19 cellular contexts compared by ENCODE assay signal in the genomic region with DNA sequence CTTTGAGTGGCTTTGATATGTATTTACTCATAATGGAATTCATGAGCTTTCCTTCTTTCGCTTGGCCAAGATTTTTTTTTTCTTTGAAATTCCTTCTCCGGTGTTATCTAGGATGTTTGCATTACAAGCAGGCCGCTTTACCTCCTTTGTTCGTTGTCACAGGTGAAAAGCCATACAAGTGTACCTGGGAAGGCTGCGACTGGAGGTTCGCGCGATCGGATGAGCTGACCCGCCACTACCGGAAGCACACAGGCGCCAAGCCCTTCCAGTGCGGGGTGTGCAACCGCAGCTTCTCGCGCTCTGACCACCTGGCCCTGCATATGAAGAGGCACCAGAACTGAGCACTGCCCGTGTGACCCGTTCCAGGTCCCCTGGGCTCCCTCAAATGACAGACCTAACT. TPM values are rescaled to one million over a fixed set of nuclear protein-coding genes. Genes with fewer than 3 reads are reported as not detected.
A peak's percentile ranks its signal among the peaks of the same experiment; 100 is the strongest.
DNase-seq lines count a peak whose midpoint lies in the region; ATAC-seq, FAIRE-seq and TF ChIP-seq lines count a peak whose summit lies in the region.
"Had no signal": no experiment of that assay in that cellular context is flagged by ENCODE, and none has a peak within 500 bp of the region (broad histone marks: within the 10 kb centered on the region; RNA-seq: fewer than 3 reads in every experiment).

No MANE protein-coding gene starts in this region.

- H2BK5ac ChIP-seq in trophoblast cell (ENCODE audit: low read depth, low read length, poor library complexity): no peak overlapping the region

- H3K9me3 ChIP-seq in keratinocyte (ENCODE audit: control insufficient read depth, low read depth, low read length) (no peaks in the 10 kb centered on the region), trophoblast cell (ENCODE audit: insufficient read depth, low read depth, low read length) (no peaks in the 10 kb centered on the region)
- H3K9me3 ChIP-seq: spleen had no signal

- no CpG with 5 or more reads among the region's 18 CpGs for WGBS in trophoblast cell (ENCODE audit: extremely low coverage, insufficient coverage, insufficient read length)

- H3K4me2 ChIP-seq in GM23338: peak overlapping the region; percentile 66
- H3K4me2 ChIP-seq in keratinocyte (ENCODE audit: control insufficient read depth, extremely low read depth, insufficient read depth, low read depth, low read length): no peak overlapping the region
- peak overlapping the region; percentile 40 for H3K4me2 ChIP-seq in trophoblast cell (ENCODE audit: low read length)

- H3K4me1 Mint-ChIP-seq in GM23338: peaks cover 40% of the 10 kb centered on the region
- H3K4me1 Mint-ChIP-seq in chondrocyte (ENCODE audit: low read depth): peaks cover 27% of the 10 kb centered on the region

- H3K4me3 ChIP-seq in GM23338 (peak overlapping the region; percentile 40), keratinocyte (ENCODE audit: control insufficient read depth in 2 of 3, extremely low read depth in 1 of 3, insufficient read depth in 2 of 3, low read depth in 1 of 3, low read length in 3 of 3) (no peak overlapping the region), trophoblast cell (ENCODE audit: low read depth, low read length) (peak overlapping the region; percentile 18)
- H3K4me3 ChIP-seq: spleen had no signal

- H2BK120ac ChIP-seq in trophoblast cell (ENCODE audit: insufficient read depth, low read length, poor library complexity): no peak overlapping the region

- H3K9me2 ChIP-seq in GM23338 (ENCODE audit: insufficient read depth): no peaks in the 10 kb centered on the region

- H3K36me3 Mint-ChIP-seq in GM23338 (ENCODE audit: low read depth) (no peaks in the 10 kb centered on the region), chondrocyte (ENCODE audit: low read depth) (peaks cover 14% of the 10 kb centered on the region)

- H3K4me3 Mint-ChIP-seq in GM23338 (peak overlapping the region; percentile 76), chondrocyte (ENCODE audit: unreplicated experiment) (no peak overlapping the region)
- H3K4me3 Mint-ChIP-seq: T-helper 1 cell treated with Interleukin-12 subunit alpha and Interleukin-12 subunit beta and Interleukin-4 antibody, amounts not matched to agents 30 μg/mL and 1 μg/mL, for 36 hours had no signal

- H3K4ac ChIP-seq in trophoblast cell (ENCODE audit: low read depth, low read length): no peak overlapping the region

- in situ Hi-C loops in ACHN (cut with HindIII; ENCODE audit: low pct_ligation_motif_present, low pct_unique_long_range_greater_than_20kb, low sequenced_read_pairs): no loop called here

- H2AFZ ChIP-seq in GM23338: no peak overlapping the region
- H2AFZ ChIP-seq in keratinocyte (ENCODE audit: control insufficient read depth, low read length): no peak overlapping the region
- H2AFZ ChIP-seq in trophoblast cell (ENCODE audit: insufficient read depth, low read length, poor library complexity): no peak overlapping the region

- H3K27ac Mint-ChIP-seq in GM23338 (peak overlapping the region; percentile 22; the same call in 1 of the 2 replicates), chondrocyte (ENCODE audit: unreplicated experiment) (peak overlapping the region; percentile 8)
- H3K27ac Mint-ChIP-seq: T-helper 1 cell treated with Interleukin-12 subunit alpha and Interleukin-12 subunit beta and Interleukin-4 antibody, amounts not matched to agents 30 μg/mL and 1 μg/mL, for 36 hours had no signal

- peak overlapping the region; percentile 76 for H4K8ac ChIP-seq in trophoblast cell (ENCODE audit: low read depth, low read length)

- peak overlapping the region; percentile 49 for H4K12ac ChIP-seq in trophoblast cell (ENCODE audit: low read depth, low read length)

- no peaks in the 10 kb centered on the region for H3K9me1 ChIP-seq in keratinocyte (ENCODE audit: control insufficient read depth, extremely low read depth, insufficient read depth, low read length)

- H3K79me2 ChIP-seq in GM23338 (replicated peaks; ENCODE audit: insufficient read depth) (no peaks in the 10 kb centered on the region), keratinocyte (ENCODE audit: control insufficient read depth, insufficient read depth, low read length) (peaks cover 48% of the 10 kb centered on the region), trophoblast cell (ENCODE audit: control insufficient read depth, insufficient read depth, low read length, poor library complexity) (peaks cover 2% of the 10 kb centered on the region)

- FAIRE-seq in keratinocyte (lab: Jason Lieb, UNC): no peak

- peaks cover 15% of the 10 kb centered on the region for H3K4me1 ChIP-seq in GM23338 (ENCODE audit: insufficient read depth)
- peaks cover 19% of the 10 kb centered on the region for H3K4me1 ChIP-seq in keratinocyte (ENCODE audit: control insufficient read depth, extremely low read depth, insufficient read depth, low read length)
- peaks cover 0 to 6% of the 10 kb centered on the region in 2 experiments for H3K4me1 ChIP-seq in trophoblast cell (ENCODE audit: control insufficient read depth in 1 of 2, insufficient read depth in 2 of 2, low read length in 2 of 2)

- H3K9ac ChIP-seq in keratinocyte (ENCODE audit: control insufficient read depth, extremely low read depth, insufficient read depth, low read length) (no peak overlapping the region), trophoblast cell (ENCODE audit: low read length) (no peak overlapping the region)

- no peaks in the 10 kb centered on the region for H3F3A ChIP-seq in GM23338 (replicated peaks; ENCODE audit: low read depth)

- no peak overlapping the region for H3K23ac ChIP-seq in trophoblast cell (ENCODE audit: low read length)

- H3K9me3 Mint-ChIP-seq in GM23338: no peaks in the 10 kb centered on the region
- H3K9me3 Mint-ChIP-seq in chondrocyte (ENCODE audit: low read depth): no peaks in the 10 kb centered on the region
- H3K9me3 Mint-ChIP-seq: T-helper 1 cell treated with Interleukin-12 subunit alpha and Interleukin-12 subunit beta and Interleukin-4 antibody, amounts not matched to agents 30 μg/mL and 1 μg/mL, for 36 hours had no signal

- TF ChIP-seq CTCF in GM23338 (conservative IDR thresholded peaks at IDR 0.05; ENCODE audit: low read depth in 2 of 2) (no peak), chondrocyte (IDR thresholded peaks at IDR 0.05) (no peak), keratinocyte (optimal IDR thresholded peaks at IDR 0.05 in 1 of 3, IDR thresholded peaks at IDR 0.05 in 1 of 3, conservative IDR thresholded peaks at IDR 0.05 in 1 of 3; ENCODE audit: extremely low read depth in 1 of 3, insufficient read depth in 2 of 3, low read length in 3 of 3) (no peak)

- H3K27ac ChIP-seq in GM23338 (ENCODE audit: low read depth) (no peak overlapping the region), keratinocyte (ENCODE audit: control insufficient read depth, insufficient read depth, low read length) (peak overlapping the region; percentile 11), trophoblast cell (ENCODE audit: low read depth, low read length) (peak overlapping the region; percentile 36)
- H3K27ac ChIP-seq: spleen had no signal

- H4K20me1 ChIP-seq in GM23338 (replicated peaks; ENCODE audit: insufficient read depth) (no peaks in the 10 kb centered on the region), keratinocyte (ENCODE audit: control insufficient read depth, extremely low read depth, insufficient read depth, low read length) (no peaks in the 10 kb centered on the region)

- H3K36me3 ChIP-seq in GM23338 (ENCODE audit: insufficient read depth) (no peaks in the 10 kb centered on the region), keratinocyte (ENCODE audit: control insufficient read depth in 2 of 2, extremely low read depth in 1 of 2, insufficient read depth in 2 of 2, low read length in 2 of 2) (peaks cover 11 to 26% of the 10 kb centered on the region in 2 experiments), trophoblast cell (ENCODE audit: control insufficient read depth in 1 of 2, insufficient read depth in 2 of 2, low read length in 2 of 2) (peaks cover 0 to 2% of the 10 kb centered on the region in 2 experiments)

- H2BK12ac ChIP-seq in trophoblast cell (ENCODE audit: low read length): no peak overlapping the region

- H3K14ac ChIP-seq in trophoblast cell (ENCODE audit: low read length): no peak overlapping the region

- DNase-seq in GM23338 (ENCODE audit: low spot score) (peak; percentile 91), chondrocyte (ENCODE audit: low spot score) (no peak), keratinocyte (ENCODE audit: low read depth, low spot score) (no peak), trophoblast cell (peak; percentile 46 to 70), GM19238 (ENCODE audit: insufficient read length, low spot score) (no peak), ACHN (no peak), NCI-H1930 (lab: John Stamatoyannopoulos, UW) (no peak), NCI-H748 (lab: John Stamatoyannopoulos, UW; ENCODE audit: unreplicated experiment) (no peak)
- DNase-seq: activated gamma-delta T cell treated with Interleukin-2 at 50 U/mL for 16 hours; dermis blood vessel endothelial cell; hippocampal formation; midbrain; NCI-H2171 treated with DMSO at 0.1 percent for 48 hours; NK-92 treated with Interleukin-12 subunit alpha and Interleukin-12 subunit beta, amount 100 ng/mL, for 24 hours; posterior cingulate gyrus; spleen; stimulated activated naive CD8-positive, alpha-beta T cell treated with anti-CD3 and anti-CD28 coated beads, Interleukin-15, Interleukin-2, amounts not matched to agents 100 U/mL and 50 U/mL, for 24 hours had no signal

- dilution Hi-C loops in keratinocyte (cut with MboI; ENCODE audit: extremely low pct_ligation_motif_present, low sequenced_read_pairs): no loop called here

- H4K91ac ChIP-seq in trophoblast cell (ENCODE audit: low read depth, low read length): no peak overlapping the region

- H3K27me3 ChIP-seq in GM23338 (ENCODE audit: insufficient read depth): peaks cover 28% of the 10 kb centered on the region
- no peaks in the 10 kb centered on the region for H3K27me3 ChIP-seq in keratinocyte (ENCODE audit: control insufficient read depth, extremely low read depth, insufficient read depth, low read length)
- no peaks in the 10 kb centered on the region for H3K27me3 ChIP-seq in trophoblast cell (ENCODE audit: insufficient read depth, low read length)
- H3K27me3 ChIP-seq: spleen had no signal

- H3K79me1 ChIP-seq in trophoblast cell (ENCODE audit: low read length): peaks cover 4% of the 10 kb centered on the region

- ATAC-seq in GM23338: peak; percentile 95
- ATAC-seq: Right ventricle myocardium inferior; stimulated activated naive CD8-positive, alpha-beta T cell treated with anti-CD3 and anti-CD28 coated beads, Interleukin-15, Interleukin-2, amounts not matched to agents 100 U/mL and 50 U/mL, for 24 hours had no signal

- peaks cover 9% of the 10 kb centered on the region for H3K27me3 Mint-ChIP-seq in GM23338 (ENCODE audit: insufficient read depth, low read depth, poor library complexity)
- no peaks in the 10 kb centered on the region for H3K27me3 Mint-ChIP-seq in chondrocyte (ENCODE audit: low read depth)

- peak overlapping the region; percentile 51 for H3K18ac ChIP-seq in trophoblast cell (ENCODE audit: low read length)

- H2AK5ac ChIP-seq in trophoblast cell (ENCODE audit: low read length): no peak overlapping the region

RNA-seq across cellular contexts. Expression of a gene that starts 16.7 kb away (rescaled TPM):
- total RNA-seq in GM23338 (2014; rRNA removed; shearing (Covaris generic)): 0.66 and 1.5 TPM in 2 replicates
- 1.7 and 1.8 TPM in 2 replicates for polyA plus RNA-seq in GM23338 (2016; fragmentation: Nextera tagmentation; extraction: Ambion mirVana)
- total RNA-seq in chondrocyte: 7.0 to 8.4 TPM (median 7.9 TPM) in 3 replicates
- 144 to 175 TPM (median 162 TPM) in 3 replicates for polyA plus RNA-seq in keratinocyte
- 58.1 TPM for polyA plus RNA-seq in keratinocyte (2011; ENCODE audit: low read depth)
- polyA plus RNA-seq in keratinocyte (2011; cell fraction: cytosol; rRNA removed): 85.1 and 128 TPM in 2 replicates
- polyA plus RNA-seq in keratinocyte (2011; cell fraction: nucleus; rRNA removed): 225 and 256 TPM in 2 replicates
- 63.4 and 116 TPM in 2 replicates for polyA plus RNA-seq in keratinocyte (2012; ENCODE audit: low replicate concordance)
- polyA minus RNA-seq in keratinocyte: 175 to 368 TPM (median 282 TPM) in 3 replicates
- polyA minus RNA-seq in keratinocyte (2011; cell fraction: cytosol; rRNA and poly(A)+ RNA removed): 100 TPM
- 146 and 228 TPM in 2 replicates for polyA minus RNA-seq in keratinocyte (2011; cell fraction: nucleus; rRNA and poly(A)+ RNA removed)
- 38.8 and 41.2 TPM in 2 replicates for polyA plus RNA-seq in trophoblast cell (2013)

Comparison
In these comparisons a context has a peak if more than half of its experiments do, and no peak if none do; other contexts are left out.
1. DNase-seq: peak in GM23338 (single experiment) and trophoblast cell (2 of 2); none in chondrocyte (single experiment), keratinocyte (single experiment), GM19238 (single experiment), ACHN (single experiment), NCI-H1930 (0 of 2) and NCI-H748 (single experiment).
2. H3K4me3 ChIP-seq: peak in GM23338 (single experiment) and trophoblast cell (single experiment); none in keratinocyte (0 of 3).